8 cellular contexts compared by ENCODE assay signal in genomic region chr15:75115411-75115913, GRCh38.
DNase-seq lines count a peak whose midpoint lies in the region; ATAC-seq, FAIRE-seq and TF ChIP-seq lines count a peak whose summit lies in the region.
"Not testable (repeated sequence)": the region's sequence is repeated elsewhere in the genome, so short reads cannot be mapped to it uniquely, and the experiment has no call there.

No MANE protein-coding gene starts in this region.

- H3K27ac Mint-ChIP-seq in Caco-2 (ENCODE audit: unreplicated experiment) = peak overlapping the region; percentile 63
- H3K27ac Mint-ChIP-seq in activated naive CD8-positive, alpha-beta T cell treated with anti-CD3 and anti-CD28 coated beads, Interleukin-2, amount 10 ng/mL, durations not matched to agents 7 days and 5 days = peak overlapping the region; percentile 64
- not testable (repeated sequence) for H3K27ac Mint-ChIP-seq in endothelial cell (ENCODE audit: unreplicated experiment)
- H3K27ac Mint-ChIP-seq in nephron progenitor cell = peak overlapping the region; percentile 92

- not testable (repeated sequence) for H3K36me3 ChIP-seq in Caco-2 (ENCODE audit: control insufficient read depth, insufficient read depth, low read length); HepG2 (replicated peaks in 1 of 2; ENCODE audit: control insufficient read depth in 1 of 2, insufficient read depth in 2 of 2, low read length in 2 of 2); neutrophil; spleen; testis (ENCODE audit: low read depth, missing control alignments)

- H3K27ac ChIP-seq in HepG2 (ENCODE audit: extremely low read length, insufficient read depth, low read length) = peak overlapping the region; percentile 44
- H3K27ac ChIP-seq in neutrophil = peak overlapping the region; percentile 36
- H3K27ac ChIP-seq in spleen = not testable (repeated sequence)
- peak overlapping the region in 1 of 2 donors; percentile 48 for H3K27ac ChIP-seq in testis

- not testable (repeated sequence) for H3K9ac ChIP-seq in HepG2 (ENCODE audit: insufficient read depth, low read depth, low read length)

- not testable (repeated sequence) for H3K27me3 ChIP-seq in Caco-2 (replicated peaks; ENCODE audit: control insufficient read depth, insufficient read depth, low read length); HepG2 (ENCODE audit: control insufficient read depth in 1 of 2, insufficient read depth in 2 of 2, low read length in 2 of 2); neutrophil; spleen (replicated peaks in 1 of 7); testis

- CTCF ChIA-PET in Caco-2 (lab: Charles Lee); HepG2 (lab: Yijun Ruan, JAX; ENCODE audit: low intra/inter-chr PET ratio, low total read pairs): not testable (repeated sequence)

- H3K9me3 Mint-ChIP-seq in Caco-2 (ENCODE audit: unreplicated experiment) = peaks cover 20% of the 10 kb centered on the region
- H3K9me3 Mint-ChIP-seq in activated naive CD8-positive, alpha-beta T cell treated with anti-CD3 and anti-CD28 coated beads, Interleukin-2, amount 10 ng/mL, durations not matched to agents 7 days and 5 days = peaks cover 16% of the 10 kb centered on the region
- H3K9me3 Mint-ChIP-seq in endothelial cell (ENCODE audit: unreplicated experiment) = not testable (repeated sequence)
- peaks cover 57% of the 10 kb centered on the region for H3K9me3 Mint-ChIP-seq in nephron progenitor cell

- TF ChIP-seq RAD21 in HepG2 (CRISPR knock-in tag; IDR thresholded peaks at IDR 0.05) = not testable (repeated sequence)

- not testable (repeated sequence) for H3K4me3 Mint-ChIP-seq in Caco-2 (ENCODE audit: unreplicated experiment); activated naive CD8-positive, alpha-beta T cell treated with anti-CD3 and anti-CD28 coated beads, Interleukin-2, amount 10 ng/mL, durations not matched to agents 7 days and 5 days; nephron progenitor cell
- H3K4me3 Mint-ChIP-seq in endothelial cell (ENCODE audit: unreplicated experiment) = peak overlapping the region; percentile 77

- H3K4me1 ChIP-seq in Caco-2 (peaks cover 10% of the 10 kb centered on the region; the same call in 1 of the 2 replicates), HepG2 (ENCODE audit: insufficient read depth, low read length) (peaks cover 32% of the 10 kb centered on the region), neutrophil (ENCODE audit: control insufficient read depth in 1 of 2, insufficient read depth in 1 of 2, low read depth in 1 of 2, low read length in 1 of 2) (peaks cover 43 to 45% of the 10 kb centered on the region in 2 experiments), spleen (peaks cover 0 to 43% (median 16%) of the 10 kb centered on the region in 6 donors)
- not testable (repeated sequence) for H3K4me1 ChIP-seq in testis

- DNase-seq in Caco-2; activated naive CD8-positive, alpha-beta T cell treated with anti-CD3 and anti-CD28 coated beads, Interleukin-2, amount 10 ng/mL, durations not matched to agents 7 days and 5 days; endothelial cell (ENCODE audit: low spot score); HepG2 (ENCODE audit: low spot score); nephron progenitor cell: not testable (repeated sequence)
- DNase-seq in spleen (peak; percentile 18), testis (peak; percentile 43)

- H3K4me1 Mint-ChIP-seq in Caco-2 (ENCODE audit: low read depth, unreplicated experiment) (peaks cover 11% of the 10 kb centered on the region), endothelial cell (ENCODE audit: unreplicated experiment) (peaks cover 11% of the 10 kb centered on the region)
- not testable (repeated sequence) for H3K4me1 Mint-ChIP-seq in activated naive CD8-positive, alpha-beta T cell treated with anti-CD3 and anti-CD28 coated beads, Interleukin-2, amount 10 ng/mL, durations not matched to agents 7 days and 5 days; nephron progenitor cell

- TF ChIP-seq POLR2A in HepG2 (IDR thresholded peaks at IDR 0.05; ENCODE audit: insufficient read depth in 1 of 2, low read depth in 2 of 2, low read length in 2 of 2) = peak in 1 of 2 experiments; percentile 44; a peak in 1 of 4 replicates
- TF ChIP-seq POLR2A in spleen (IDR thresholded peaks at IDR 0.05); testis (IDR thresholded peaks at IDR 0.05): not testable (repeated sequence)

- not testable (repeated sequence) for FAIRE-seq in HepG2 (lab: Jason Lieb, UNC)

- intact Hi-C loops in Caco-2 (cut with micrococcal nuclease; ENCODE audit: unreplicated experiment); HepG2 (cut with micrococcal nuclease; ENCODE audit: unreplicated experiment); spleen (cut with DNase I; ENCODE audit: low total_unique reads); testis (cut with DNase I; ENCODE audit: low total_unique reads): not testable (repeated sequence)

- not testable (repeated sequence) for H3K79me2 ChIP-seq in HepG2 (ENCODE audit: insufficient read depth, low read length)

- not testable (repeated sequence) for H3K27me3 Mint-ChIP-seq in Caco-2 (ENCODE audit: insufficient read depth, unreplicated experiment); endothelial cell (ENCODE audit: unreplicated experiment); nephron progenitor cell (ENCODE audit: low read depth, poor library complexity)
- peaks cover 13% of the 10 kb centered on the region for H3K27me3 Mint-ChIP-seq in activated naive CD8-positive, alpha-beta T cell treated with anti-CD3 and anti-CD28 coated beads, Interleukin-2, amount 10 ng/mL, durations not matched to agents 7 days and 5 days

- H4K20me1 ChIP-seq in HepG2 (ENCODE audit: insufficient read depth, low read length) = not testable (repeated sequence)

- not testable (repeated sequence) for TF ChIP-seq EP300 in HepG2 (IDR thresholded peaks at IDR 0.05; ENCODE audit: low read depth in 2 of 2, low read length in 2 of 2); HepG2 (CRISPR knock-in tag; IDR thresholded peaks at IDR 0.05; ENCODE audit: borderline replicate concordance)

- in situ Hi-C loops in HepG2 (cut with HindIII; ENCODE audit: extremely low pct_ligation_motif_present, low pct_unique_long_range_greater_than_20kb) = not testable (repeated sequence)

- H3K36me3 Mint-ChIP-seq in Caco-2 (ENCODE audit: insufficient read depth, unreplicated experiment) (peaks cover 21% of the 10 kb centered on the region), nephron progenitor cell (ENCODE audit: low read depth) (peaks cover 17% of the 10 kb centered on the region)
- peaks cover 15% of the 10 kb centered on the region for H3K36me3 Mint-ChIP-seq in activated naive CD8-positive, alpha-beta T cell treated with anti-CD3 and anti-CD28 coated beads, Interleukin-2, amount 10 ng/mL, durations not matched to agents 7 days and 5 days
- H3K36me3 Mint-ChIP-seq in endothelial cell (ENCODE audit: low read depth, unreplicated experiment) = not testable (repeated sequence)

- 56% methylated on average over 6 of the region's 8 CpGs for WGBS in HepG2 (ENCODE audit: low lambda C conversion rate)
- 78 to 92% (median 81%) methylated on average over 8 of the region's 8 CpGs for WGBS in spleen, 5 donors
- WGBS in testis, 2 donors = 47% methylated on average over 8 of the region's 8 CpGs

- POLR2A ChIA-PET in Caco-2 (lab: Charles Lee) = not testable (repeated sequence)
- POLR2A ChIA-PET in activated naive CD8-positive, alpha-beta T cell treated with anti-CD3 and anti-CD28 coated beads, Interleukin-2, amount 10 ng/mL, durations not matched to agents 7 days and 5 days (lab: Charles Lee) = interaction anchor here (0.6 to 0.8 kb wide), 2 partner anchors 32 to 61 kb away, joined by 3 read pairs; no protein-coding TSS in a partner anchor
- POLR2A ChIA-PET in HepG2 (lab: Yijun Ruan, JAX) = interaction anchor here (1.0 to 1.2 kb wide), 2 partner anchors 25 to 83 kb away, joined by 3 to 4 read pairs; no protein-coding TSS in a partner anchor

- H3K4me3 ChIP-seq in Caco-2 (ENCODE audit: low read depth, low read length); HepG2 (replicated peaks in 1 of 3; ENCODE audit: insufficient read depth in 1 of 3, low read depth in 2 of 3, low read length in 3 of 3); neutrophil (ENCODE audit: low read depth in 1 of 2, low read length in 1 of 2); spleen: not testable (repeated sequence)
- peak overlapping the region in 1 of 2 donors; percentile 56 for H3K4me3 ChIP-seq in testis

- H2AFZ ChIP-seq in HepG2 (ENCODE audit: low read length) = not testable (repeated sequence)

- not testable (repeated sequence) for ATAC-seq in activated naive CD8-positive, alpha-beta T cell treated with anti-CD3 and anti-CD28 coated beads, Interleukin-2, amount 10 ng/mL, durations not matched to agents 7 days and 5 days (ENCODE audit: low read depth)
- ATAC-seq in HepG2 = peak; percentile 37; the same call in 1 of the 3 replicates

- not testable (repeated sequence) for BruUV-seq in Caco-2 (replicated peaks; lab: Mats Ljungman, UMichigan); HepG2 (replicated peaks; lab: Mats Ljungman, UMichigan)

- not testable (repeated sequence) for H3K4me2 ChIP-seq in HepG2 (ENCODE audit: low read depth, low read length)

- not testable (repeated sequence) for TF ChIP-seq CTCF in Caco-2 (IDR thresholded peaks at IDR 0.05; ENCODE audit: insufficient read depth in 1 of 2, low read depth in 1 of 2, low read length in 1 of 2, severe bottlenecking in 1 of 2, unreplicated experiment in 1 of 2); endothelial cell (IDR thresholded peaks at IDR 0.05; ENCODE audit: unreplicated experiment); HepG2 (CRISPR knock-in tag; IDR thresholded peaks at IDR 0.05); nephron progenitor cell (IDR thresholded peaks at IDR 0.05); neutrophil (IDR thresholded peaks at IDR 0.05); spleen (IDR thresholded peaks at IDR 0.05 in 8 of 11, conservative IDR thresholded peaks at IDR 0.05 in 3 of 11); testis (IDR thresholded peaks at IDR 0.05)

- H3K9me3 ChIP-seq in Caco-2 (peaks cover 19% of the 10 kb centered on the region), spleen (peaks cover 0 to 24% (median 14%) of the 10 kb centered on the region in 8 donors)
- H3K9me3 ChIP-seq in HepG2 (ENCODE audit: low read length); neutrophil; testis: not testable (repeated sequence)
